In genomic region chr6:91860951-91861350, GRCh38 we compare ENCODE assay signal across 27 cellular contexts.
DNase-seq lines count a peak whose midpoint lies in the region; ATAC-seq and TF ChIP-seq lines count a peak whose summit lies in the region.
"Had no signal": no experiment of that assay in that cellular context is flagged by ENCODE, and none has a peak within 500 bp of the region (broad histone marks: within the 10 kb centered on the region; RNA-seq: fewer than 3 reads in every experiment).

No MANE protein-coding gene starts in this region.

- no peak overlapping the region for H2AK5ac ChIP-seq in mesenchymal stem cell (ENCODE audit: low read length, severe bottlenecking)

- intact Hi-C loops in right lobe of liver (cut with DNase I): no loop called here

- no peak overlapping the region for H3K9ac ChIP-seq in mesenchymal stem cell (ENCODE audit: low read length)

- H3K23ac ChIP-seq in mesenchymal stem cell (ENCODE audit: low read length in 2 of 2): no peak overlapping the region

- no peak for TF ChIP-seq CTCF in right lobe of liver (IDR thresholded peaks at IDR 0.05)

- H3K4me1 ChIP-seq in mesenchymal stem cell (ENCODE audit: control insufficient read depth, insufficient read depth, low read depth, low read length): peaks cover 4% of the 10 kb centered on the region
- H3K4me1 ChIP-seq in right lobe of liver: no peaks in the 10 kb centered on the region
- H3K4me1 ChIP-seq: adrenal gland, uterus had no signal

- H2BK12ac ChIP-seq in mesenchymal stem cell (ENCODE audit: low read length in 2 of 2): no peak overlapping the region

- no peak overlapping the region for H4K91ac ChIP-seq in mesenchymal stem cell (ENCODE audit: low read length)

- no peak overlapping the region for H2BK15ac ChIP-seq in mesenchymal stem cell (ENCODE audit: low read depth, poor library complexity, severe bottlenecking)

- H3K27ac ChIP-seq in mesenchymal stem cell (ENCODE audit: low read length, poor library complexity, severe bottlenecking) (no peak overlapping the region), right lobe of liver (no peak overlapping the region)
- H3K27ac ChIP-seq: adrenal gland, heart right ventricle, neutrophil, uterus had no signal

- DNase-seq in COLO668 (lab: John Stamatoyannopoulos, UW; ENCODE audit: unreplicated experiment) (peak; percentile 2), NCI-H2107 treated with DMSO at 0.1 percent for 48 hours (lab: John Stamatoyannopoulos, UW; ENCODE audit: unreplicated experiment) (peak; percentile 38), cerebellar cortex (ENCODE audit: low spot score) (peak; percentile 3), mesenchymal stem cell (peak; percentile 83), NCI-H1105 treated with DMSO at 0.1 percent for 48 hours (lab: John Stamatoyannopoulos, UW) (no peak), right lobe of liver (no peak), NK-92 (lab: John Stamatoyannopoulos, UW; ENCODE audit: unreplicated experiment) (no peak)
- DNase-seq: ACHN; activated CD4-positive, alpha-beta T cell treated with anti-CD3 and anti-CD28 coated beads, Interleukin-2, amount 50 U/mL, for 48 hours; activated gamma-delta T cell; activated T-cell treated with anti-CD3 and anti-CD28 coated beads for 4 hours; adrenal gland; cerebellar nuclear complex; DMS79; effector CD8-positive, alpha-beta T cell; H9; heart right ventricle; KBM-7; NCI-H1694 treated with DMSO at 0.1 percent for 48 hours; stimulated activated CD4-positive, alpha-beta T cell treated with anti-CD3 and anti-CD28 coated beads, Interleukin-12 subunit alpha, Interleukin-12 subunit beta, amount 100 ng/mL, for 4 hours; stimulated activated CD8-positive, alpha-beta memory T cell treated with anti-CD3 and anti-CD28 coated beads, Interleukin-4, amount 100 ng/mL, for 48 hours; substantia nigra; uterus had no signal

- H3K4me2 ChIP-seq in mesenchymal stem cell (ENCODE audit: low read length, poor library complexity, severe bottlenecking): no peak overlapping the region

- H2BK120ac ChIP-seq in mesenchymal stem cell (ENCODE audit: low read depth, low read length): no peak overlapping the region

- H3K9me3 ChIP-seq in mesenchymal stem cell (ENCODE audit: control insufficient read depth, low read length) (no peaks in the 10 kb centered on the region), right lobe of liver (no peaks in the 10 kb centered on the region)
- H3K9me3 ChIP-seq: adrenal gland, heart right ventricle, neutrophil, uterus had no signal

- ATAC-seq in HG03442 (IDR thresholded peaks at IDR 0.05; ENCODE audit: unreplicated experiment) (no peak), right lobe of liver (no peak)
- ATAC-seq: SK-N-SH treated with all-trans-retinoic acid at 6 μM for 48 hours, WTC11 had no signal

- H4K8ac ChIP-seq in mesenchymal stem cell (ENCODE audit: low read length): no peak overlapping the region

- no peak for TF ChIP-seq POLR2A in right lobe of liver (IDR thresholded peaks at IDR 0.05)

- no peaks in the 10 kb centered on the region for H3K36me3 ChIP-seq in mesenchymal stem cell (ENCODE audit: control insufficient read depth in 1 of 2, insufficient read depth in 2 of 2, low read depth in 1 of 2, low read length in 2 of 2)
- H3K36me3 ChIP-seq in right lobe of liver: no peaks in the 10 kb centered on the region
- H3K36me3 ChIP-seq: adrenal gland, heart right ventricle, neutrophil, uterus had no signal

- 19% methylated on average over 3 of the region's 3 CpGs for WGBS in mesenchymal stem cell
- 28% methylated on average over 3 of the region's 3 CpGs for WGBS in right lobe of liver (ENCODE audit: insufficient coverage, low coverage, low lambda C conversion rate, missing lambda C conversion rate)

- H3K27me3 ChIP-seq in mesenchymal stem cell (ENCODE audit: control insufficient read depth in 1 of 2, insufficient read depth in 1 of 2, low read length in 2 of 2) (no peaks in the 10 kb centered on the region), right lobe of liver (no peaks in the 10 kb centered on the region)
- H3K27me3 ChIP-seq: adrenal gland, heart right ventricle, neutrophil, uterus had no signal

- no peak overlapping the region for H2BK5ac ChIP-seq in mesenchymal stem cell (ENCODE audit: low read depth, low read length, poor library complexity, severe bottlenecking)

- H3K79me1 ChIP-seq in mesenchymal stem cell (replicated peaks; ENCODE audit: low read length, poor library complexity, severe bottlenecking): no peaks in the 10 kb centered on the region

- H3K4ac ChIP-seq in mesenchymal stem cell (ENCODE audit: low read depth in 1 of 2, low read length in 2 of 2): no peak overlapping the region

- no peak overlapping the region for H2AFZ ChIP-seq in mesenchymal stem cell (ENCODE audit: low read depth, low read length)

- H3K18ac ChIP-seq in mesenchymal stem cell (ENCODE audit: low read depth in 1 of 2, low read length in 2 of 2): no peak overlapping the region

- no peak overlapping the region for H3K4me3 ChIP-seq in mesenchymal stem cell (ENCODE audit: insufficient read depth in 1 of 2, low read depth in 1 of 2, low read length in 2 of 2)
- no peak overlapping the region for H3K4me3 ChIP-seq in right lobe of liver
- H3K4me3 ChIP-seq: adrenal gland, heart right ventricle, uterus had no signal

- H3K14ac ChIP-seq in mesenchymal stem cell (ENCODE audit: low read length in 2 of 2): no peak overlapping the region

Comparison
In these comparisons a context has a peak if more than half of its experiments do, and no peak if none do; other contexts are left out.
1. DNase-seq: peak in COLO668 (single experiment), NCI-H2107 treated with DMSO at 0.1 percent for 48 hours (single experiment), cerebellar cortex (single experiment) and mesenchymal stem cell (single experiment); none in NCI-H1105 treated with DMSO at 0.1 percent for 48 hours (single experiment), right lobe of liver (0 of 3) and NK-92 (single experiment).